Comparison of ENCODE assay signal across 16 cellular contexts in genomic region chr5:55679556-55679955, GRCh38. TPM values are rescaled to one million over a fixed set of nuclear protein-coding genes. Genes with fewer than 3 reads are reported as not detected.
A peak's percentile ranks its signal among the peaks of the same experiment; 100 is the strongest.
DNase-seq lines count a peak whose midpoint lies in the region; ATAC-seq and TF ChIP-seq lines count a peak whose summit lies in the region.
"Had no signal": no experiment of that assay in that cellular context is flagged by ENCODE, and none has a peak within 500 bp of the region (broad histone marks: within the 10 kb centered on the region; RNA-seq: fewer than 3 reads in every experiment).

No MANE protein-coding gene starts in this region.

- H3K9ac ChIP-seq in SK-N-MC (ENCODE audit: insufficient read length) (peak overlapping the region; percentile 66), mesenchymal stem cell (ENCODE audit: low read length) (no peak overlapping the region), subcutaneous abdominal adipose tissue (ENCODE audit: low read length in 5 of 5) (no peak overlapping the region)
- H3K9ac ChIP-seq: BLaER1 had no signal

- H3K4me3 ChIP-seq in SK-N-MC (no peak overlapping the region; the same call in 1 of the 2 replicates), mesenchymal stem cell (ENCODE audit: insufficient read depth in 1 of 2, low read depth in 1 of 2, low read length in 2 of 2) (no peak overlapping the region), subcutaneous abdominal adipose tissue (ENCODE audit: low read depth in 1 of 5, low read length in 5 of 5) (no peak overlapping the region)
- H3K4me3 ChIP-seq: A549, BLaER1 had no signal

- no peak overlapping the region for H2AFZ ChIP-seq in mesenchymal stem cell (ENCODE audit: low read depth, low read length)

- peaks cover 10% of the 10 kb centered on the region for H3K36me3 Mint-ChIP-seq in nephron progenitor cell (ENCODE audit: low read depth)

- H2BK5ac ChIP-seq in mesenchymal stem cell (ENCODE audit: low read depth, low read length, poor library complexity, severe bottlenecking) = no peak overlapping the region

- no peak overlapping the region for H3K27ac Mint-ChIP-seq in nephron progenitor cell
- H3K27ac Mint-ChIP-seq: CD8-positive, alpha-beta memory T cell had no signal

- no peak overlapping the region for H3K14ac ChIP-seq in mesenchymal stem cell (ENCODE audit: low read length in 2 of 2)

- H4K8ac ChIP-seq in mesenchymal stem cell (ENCODE audit: low read length) = no peak overlapping the region

- peaks cover 10% of the 10 kb centered on the region for H3K4me1 Mint-ChIP-seq in nephron progenitor cell

- no peak overlapping the region for H3K4me2 ChIP-seq in mesenchymal stem cell (ENCODE audit: low read length, poor library complexity, severe bottlenecking)
- H3K4me2 ChIP-seq: BLaER1 had no signal

- H2BK120ac ChIP-seq in mesenchymal stem cell (ENCODE audit: low read depth, low read length) = no peak overlapping the region

- no peak overlapping the region for H3K4me3 Mint-ChIP-seq in nephron progenitor cell
- H3K4me3 Mint-ChIP-seq: CD8-positive, alpha-beta memory T cell had no signal

- H3K4ac ChIP-seq in mesenchymal stem cell (ENCODE audit: low read depth in 1 of 2, low read length in 2 of 2) = no peak overlapping the region

- H3K27me3 ChIP-seq in mesenchymal stem cell (ENCODE audit: control insufficient read depth in 1 of 2, insufficient read depth in 1 of 2, low read length in 2 of 2) (no peaks in the 10 kb centered on the region), subcutaneous abdominal adipose tissue (ENCODE audit: control insufficient read depth in 5 of 5, insufficient read depth in 4 of 5, low read length in 5 of 5) (no peaks in the 10 kb centered on the region)
- H3K27me3 ChIP-seq: BLaER1 had no signal

- no peak overlapping the region for H4K91ac ChIP-seq in mesenchymal stem cell (ENCODE audit: low read length)

- peaks cover 5% of the 10 kb centered on the region for H3K79me1 ChIP-seq in mesenchymal stem cell (replicated peaks; ENCODE audit: low read length, poor library complexity, severe bottlenecking)

- no peak for TF ChIP-seq CTCF in nephron progenitor cell (IDR thresholded peaks at IDR 0.05)

- H3K18ac ChIP-seq in mesenchymal stem cell (ENCODE audit: low read depth in 1 of 2, low read length in 2 of 2) = no peak overlapping the region

- no peaks in the 10 kb centered on the region for H3K36me3 ChIP-seq in SK-N-MC (ENCODE audit: insufficient read depth, low read length)
- peaks cover 0 to 5% of the 10 kb centered on the region in 2 experiments for H3K36me3 ChIP-seq in mesenchymal stem cell (ENCODE audit: control insufficient read depth in 1 of 2, insufficient read depth in 2 of 2, low read depth in 1 of 2, low read length in 2 of 2)
- H3K36me3 ChIP-seq in subcutaneous abdominal adipose tissue (ENCODE audit: control insufficient read depth in 5 of 5, insufficient read depth in 5 of 5, low read length in 5 of 5) = peaks cover 0 to 4% (median 0%) of the 10 kb centered on the region in 5 donors
- H3K36me3 ChIP-seq: BLaER1 had no signal

- H3K23ac ChIP-seq in mesenchymal stem cell (ENCODE audit: low read length in 2 of 2) = no peak overlapping the region

- H2AK5ac ChIP-seq in mesenchymal stem cell (ENCODE audit: low read length, severe bottlenecking) = no peak overlapping the region

- DNase-seq in EH (ENCODE audit: low read depth) = peak; percentile 64
- no peak for DNase-seq in SK-N-MC (ENCODE audit: low read depth, low spot score)
- peak; percentile 13 for DNase-seq in mesenchymal stem cell
- DNase-seq in nephron progenitor cell = no peak
- no peak for DNase-seq in NK-92 (lab: John Stamatoyannopoulos, UW; ENCODE audit: unreplicated experiment)
- no peak for DNase-seq in activated CD4-positive, alpha-beta T cell treated with anti-CD3 and anti-CD28 coated beads, Interleukin-2, amount 50 U/mL, for 48 hours
- DNase-seq: Caco-2; CD8-positive, alpha-beta memory T cell; DND-41; GF-D8 had no signal

- no CpG with 5 or more reads among the region's 1 CpG for WGBS in mesenchymal stem cell

- H3K4me1 ChIP-seq in mesenchymal stem cell (ENCODE audit: control insufficient read depth, insufficient read depth, low read depth, low read length) (peaks cover 7% of the 10 kb centered on the region), subcutaneous abdominal adipose tissue (ENCODE audit: control insufficient read depth in 5 of 5, insufficient read depth in 5 of 5, low read length in 5 of 5) (peaks cover 0 to 19% (median 13%) of the 10 kb centered on the region in 5 donors)
- H3K4me1 ChIP-seq: BLaER1, Caco-2 had no signal

- no peaks in the 10 kb centered on the region for H3K9me3 Mint-ChIP-seq in nephron progenitor cell
- H3K9me3 Mint-ChIP-seq: CD8-positive, alpha-beta memory T cell had no signal

- H3K27me3 Mint-ChIP-seq in nephron progenitor cell (ENCODE audit: low read depth, poor library complexity) = no peaks in the 10 kb centered on the region
- H3K27me3 Mint-ChIP-seq: CD8-positive, alpha-beta memory T cell had no signal

- no peak for ATAC-seq in HG03280 (IDR thresholded peaks at IDR 0.05; ENCODE audit: unreplicated experiment)
- ATAC-seq: HCT116 had no signal

- no peak overlapping the region for H2BK15ac ChIP-seq in mesenchymal stem cell (ENCODE audit: low read depth, poor library complexity, severe bottlenecking)

- peak overlapping the region; percentile 88 for H3K27ac ChIP-seq in SK-N-MC
- no peak overlapping the region for H3K27ac ChIP-seq in mesenchymal stem cell (ENCODE audit: low read length, poor library complexity, severe bottlenecking)
- peak overlapping the region; percentile 37 for H3K27ac ChIP-seq in subcutaneous abdominal adipose tissue (ENCODE audit: low read depth, low read length)
- H3K27ac ChIP-seq: BLaER1 had no signal

- no peaks in the 10 kb centered on the region for H3K9me3 ChIP-seq in SK-N-MC (ENCODE audit: low read depth, low read length)
- H3K9me3 ChIP-seq in mesenchymal stem cell (ENCODE audit: control insufficient read depth, low read length) = no peaks in the 10 kb centered on the region
- H3K9me3 ChIP-seq in subcutaneous abdominal adipose tissue (ENCODE audit: control insufficient read depth in 5 of 5, low read length in 5 of 5) = no peaks in the 10 kb centered on the region
- H3K9me3 ChIP-seq: A549, BLaER1, Caco-2 had no signal

- H2BK12ac ChIP-seq in mesenchymal stem cell (ENCODE audit: low read length in 2 of 2) = no peak overlapping the region

RNA-seq across cellular contexts. Expression of gene SLC38A9, which starts 32.6 kb away (rescaled TPM):
- 23.0 TPM for polyA plus RNA-seq in mesenchymal stem cell (2013, experiment 1 of 2)
- polyA plus RNA-seq in mesenchymal stem cell (2013, experiment 2 of 2) = 23.1 TPM

RNA-seq across cellular contexts. Expression of gene DDX4, which starts 58.3 kb away (rescaled TPM):
- polyA plus RNA-seq in mesenchymal stem cell (2013, experiment 1 of 2) = not detected
- polyA plus RNA-seq in mesenchymal stem cell (2013, experiment 2 of 2) = not detected
- polyA plus RNA-seq: AG04450; CD8-positive, alpha-beta memory T cell had no signal

Comparison
In these comparisons a context has a peak if more than half of its experiments do, and no peak if none do; other contexts are left out.
1. DNase-seq: peak in EH (single experiment) and mesenchymal stem cell (single experiment); none in SK-N-MC (single experiment), nephron progenitor cell (single experiment), NK-92 (single experiment) and activated CD4-positive, alpha-beta T cell treated with anti-CD3 and anti-CD28 coated beads, Interleukin-2, amount 50 U/mL, for 48 hours (0 of 2).